In the genomic region with DNA sequence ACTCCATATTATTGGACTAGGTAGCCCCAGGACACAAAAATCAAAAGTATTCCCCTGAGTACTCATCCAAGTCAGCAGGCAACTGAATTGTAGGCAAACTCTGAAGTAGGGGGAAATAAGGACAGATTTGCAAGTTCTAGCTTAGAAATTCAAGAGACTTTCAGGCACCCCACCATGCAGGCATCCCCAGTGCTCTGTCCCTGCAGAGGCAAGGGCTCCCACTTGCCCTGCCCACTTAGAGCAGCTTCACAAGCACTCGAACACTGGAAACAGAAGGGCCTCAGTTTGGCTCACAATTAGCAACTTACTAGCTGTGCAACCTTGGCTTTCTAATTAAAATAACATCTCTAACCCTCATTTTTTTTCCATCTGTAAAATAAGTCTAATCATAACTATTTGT, we compare ENCODE assay signal across 23 cellular contexts.
"Had no signal": no experiment of that assay in that cellular context is flagged by ENCODE, and none has a peak within 500 bp of the region (broad histone marks: within the 10 kb centered on the region; RNA-seq: fewer than 3 reads in every experiment).

No MANE protein-coding gene starts in this region.

- ATAC-seq: natural killer cell, pancreas, right cardiac atrium, sciatic nerve had no signal

- H3K4me1 Mint-ChIP-seq: memory B cell, naive B cell, natural killer cell had no signal

- H3K27me3 Mint-ChIP-seq: memory B cell; naive B cell; stimulated activated naive CD8-positive, alpha-beta T cell treated with anti-CD3 and anti-CD28 coated beads, Interleukin-15, Interleukin-2, amounts not matched to agents 100 ng/mL and 50 ng/mL, for 24 hours had no signal

- H3K36me3 Mint-ChIP-seq: memory B cell, naive B cell, natural killer cell had no signal

- H3K27ac Mint-ChIP-seq: memory B cell; naive B cell; natural killer cell; stimulated activated naive CD8-positive, alpha-beta T cell treated with anti-CD3 and anti-CD28 coated beads, Interleukin-15, Interleukin-2, amounts not matched to agents 100 ng/mL and 50 ng/mL, for 24 hours had no signal

- DNase-seq: head of caudate nucleus; hippocampal formation; islet precursor cell; left ventricle myocardium inferior; naive B cell; natural killer cell; nucleus accumbens; pancreas; posterior cingulate gyrus; retina; right cardiac atrium; stimulated activated CD4-positive, alpha-beta T cell treated with anti-CD3 and anti-CD28 coated beads, Interleukin-12 subunit alpha, Interleukin-12 subunit beta, amount 100 ng/mL, for 4 hours; stimulated activated CD4-positive, alpha-beta T cell treated with anti-CD3 and anti-CD28 coated beads, Interleukin-15, amount 100 ng/mL, for 24 hours; stimulated activated CD4-positive, alpha-beta T cell treated with anti-CD3 and anti-CD28 coated beads, Interleukin-2, amount 100 ng/mL, for 24 hours; stimulated activated CD4-positive, alpha-beta T cell treated with anti-CD3 and anti-CD28 coated beads, Interleukin-4, amount 100 ng/mL, for 1 hour; stimulated activated naive CD4-positive, alpha-beta T cell; testis; thyroid gland; transverse colon; upper lobe of left lung had no signal

- H3K4me3 Mint-ChIP-seq: memory B cell; naive B cell; natural killer cell; stimulated activated naive CD8-positive, alpha-beta T cell treated with anti-CD3 and anti-CD28 coated beads, Interleukin-15, Interleukin-2, amounts not matched to agents 100 ng/mL and 50 ng/mL, for 24 hours had no signal

- H3K9me3 Mint-ChIP-seq: memory B cell, natural killer cell had no signal
